ENCODE assay signal across 8 cellular contexts in genomic region chr19:49145485-49146407, GRCh38.
DNase-seq lines count a peak whose midpoint lies in the region; ATAC-seq and TF ChIP-seq lines count a peak whose summit lies in the region.

No MANE protein-coding gene starts in this region.

- H3K27me3 ChIP-seq in GM06990 (replicated peaks; ENCODE audit: control insufficient read depth, insufficient read depth, low read length): no peaks in the 10 kb centered on the region; the same call in 1 of the 2 replicates
- H3K27me3 ChIP-seq in layer of hippocampus (ENCODE audit: control insufficient read depth, insufficient read depth, low read length): no peaks in the 10 kb centered on the region

- ATAC-seq in GM19397 (IDR thresholded peaks at IDR 0.05; ENCODE audit: unreplicated experiment) (no peak), GM21737 (IDR thresholded peaks at IDR 0.05; ENCODE audit: unreplicated experiment) (no peak)

- TF ChIP-seq CTCF in GM06990 (IDR thresholded peaks at IDR 0.05; ENCODE audit: insufficient read depth, low read length, poor library complexity, severe bottlenecking): peak; percentile 92
- TF ChIP-seq CTCF in choroid plexus epithelial cell (conservative IDR thresholded peaks at IDR 0.05; ENCODE audit: low read depth, low read length): peak; percentile 85

- H3K27ac ChIP-seq in layer of hippocampus (ENCODE audit: low read depth, low read length): peak overlapping the region; percentile 16

- H3K4me3 ChIP-seq in GM06990 (replicated peaks; ENCODE audit: low read depth, low read length) (no peak overlapping the region), choroid plexus epithelial cell (ENCODE audit: low read depth, low read length) (peak overlapping the region; percentile 54)

- no peaks in the 10 kb centered on the region for H3K36me3 ChIP-seq in GM06990 (ENCODE audit: control insufficient read depth, insufficient read depth, low read length)

- peak; percentile 81 for DNase-seq in GM06990 (ENCODE audit: extremely low read depth, insufficient read length)
- peak; percentile 50 for DNase-seq in NCI-H1105 treated with DMSO at 0.1 percent for 48 hours (lab: John Stamatoyannopoulos, UW)
- peak; percentile 61 for DNase-seq in activated CD4-positive, alpha-beta T cell treated with anti-CD3 and anti-CD28 coated beads for 1 hour
- DNase-seq in choroid plexus epithelial cell (ENCODE audit: low read depth): peak; percentile 86
- DNase-seq in stimulated activated CD4-positive, alpha-beta T cell treated with anti-CD3 and anti-CD28 coated beads, Interleukin-2, amount 100 ng/mL, for 24 hours: peak; percentile 87 to 88
